ENCODE assay signal across 8 cellular contexts in genomic region chr1:43930168-43930948, GRCh38. TPM values are rescaled to one million over a fixed set of nuclear protein-coding genes. Genes with fewer than 3 reads are reported as not detected.
DNase-seq lines count a peak whose midpoint lies in the region; ATAC-seq and TF ChIP-seq lines count a peak whose summit lies in the region.

No MANE protein-coding gene starts in this region.

- BruUV-seq in OCI-LY7 (replicated peaks; lab: Mats Ljungman, UMichigan) = no TSS peak

- no peaks in the 10 kb centered on the region for H3K79me2 ChIP-seq in OCI-LY7 (ENCODE audit: insufficient read depth, low read depth, low read length)

- no peak overlapping the region for H3K27ac ChIP-seq in OCI-LY7 (ENCODE audit: low read depth, low read length, poor library complexity, severe bottlenecking)

- H3K4me1 Mint-ChIP-seq in stimulated activated naive CD8-positive, alpha-beta T cell treated with anti-CD3 and anti-CD28 coated beads, Interleukin-15, amount 100 ng/mL, for 72 hours = peaks cover 29% of the 10 kb centered on the region

- H3K27me3 Mint-ChIP-seq in stimulated activated naive CD8-positive, alpha-beta T cell treated with anti-CD3 and anti-CD28 coated beads, Interleukin-15, amount 100 ng/mL, for 72 hours = peaks cover 33% of the 10 kb centered on the region

- H3K36me3 ChIP-seq in OCI-LY7 (ENCODE audit: insufficient read depth, low read length) = no peaks in the 10 kb centered on the region

- H3K4me2 ChIP-seq in OCI-LY7 (ENCODE audit: low read length) = no peak overlapping the region

- no peaks in the 10 kb centered on the region for H3K9me3 ChIP-seq in OCI-LY7 (ENCODE audit: low read length)

- H3K9me3 Mint-ChIP-seq in stimulated activated naive CD8-positive, alpha-beta T cell treated with anti-CD3 and anti-CD28 coated beads, Interleukin-15, amount 100 ng/mL, for 72 hours = no peaks in the 10 kb centered on the region

- no peak overlapping the region for H3K4me3 Mint-ChIP-seq in stimulated activated naive CD8-positive, alpha-beta T cell treated with anti-CD3 and anti-CD28 coated beads, Interleukin-15, amount 100 ng/mL, for 72 hours

- ATAC-seq in stimulated activated naive CD8-positive, alpha-beta T cell treated with anti-CD3 and anti-CD28 coated beads, Interleukin-15, amount 100 ng/mL, for 72 hours = peak; percentile 39
- ATAC-seq in stimulated activated naive CD8-positive, alpha-beta T cell treated with anti-CD3 and anti-CD28 coated beads, Interleukin-15, Interleukin-2, amounts not matched to agents 100 U/mL and 50 U/mL, for 24 hours = no peak
- ATAC-seq in HG03175 (IDR thresholded peaks at IDR 0.05; ENCODE audit: unreplicated experiment) = no peak
- ATAC-seq in HG03025 (IDR thresholded peaks at IDR 0.05; ENCODE audit: low FRiP score, unreplicated experiment) = no peak

- H4K20me1 ChIP-seq in OCI-LY7 (ENCODE audit: insufficient read depth, low read length) = no peaks in the 10 kb centered on the region

- no peak overlapping the region for H3K4me3 ChIP-seq in OCI-LY7 (ENCODE audit: low read depth, low read length, poor library complexity, severe bottlenecking)
- no peak overlapping the region for H3K4me3 ChIP-seq in fibroblast of the aortic adventitia (ENCODE audit: low read depth, low read length)

- intact Hi-C loops in OCI-LY7 (cut with micrococcal nuclease; ENCODE audit: unreplicated experiment) = loop anchor here (5.0 kb wide), 1 partner anchor 93 kb away; no protein-coding TSS in a partner anchor

- no peaks in the 10 kb centered on the region for H3K9me2 ChIP-seq in OCI-LY7 (ENCODE audit: insufficient read depth, low read length)

- POLR2A ChIA-PET in OCI-LY7 (lab: Charles Lee) = interaction anchor here (0.5 kb wide), 1 partner anchor 116 kb away, joined by 3 read pairs; no protein-coding TSS in a partner anchor

- no peak overlapping the region for H3K27ac Mint-ChIP-seq in stimulated activated naive CD8-positive, alpha-beta T cell treated with anti-CD3 and anti-CD28 coated beads, Interleukin-15, amount 100 ng/mL, for 72 hours

- peak in 1 of 2 donors; percentile 18 for DNase-seq in stimulated activated naive CD8-positive, alpha-beta T cell treated with anti-CD3 and anti-CD28 coated beads, Interleukin-15, amount 100 ng/mL, for 72 hours
- DNase-seq in stimulated activated naive CD8-positive, alpha-beta T cell treated with anti-CD3 and anti-CD28 coated beads, Interleukin-15, Interleukin-2, amounts not matched to agents 100 U/mL and 50 U/mL, for 24 hours = no peak
- peak; percentile 49 for DNase-seq in OCI-LY7 (ENCODE audit: low spot score)
- no peak for DNase-seq in fibroblast of the aortic adventitia (ENCODE audit: low read depth)
- no peak for DNase-seq in SK-N-DZ (ENCODE audit: low spot score)
- no peak for DNase-seq in HCEC 1CT

- H3K4me1 ChIP-seq in OCI-LY7 (ENCODE audit: insufficient read depth, low read length, poor library complexity, severe bottlenecking) = no peaks in the 10 kb centered on the region

- TF ChIP-seq CTCF in OCI-LY7 (conservative IDR thresholded peaks at IDR 0.05; ENCODE audit: low read length) = peak; percentile 78
- peak; percentile 25 for TF ChIP-seq CTCF in fibroblast of the aortic adventitia (IDR thresholded peaks at IDR 0.05; ENCODE audit: insufficient read depth, low read length)

- CTCF ChIA-PET in OCI-LY7 (lab: Charles Lee; ENCODE audit: unreplicated experiment) = interaction anchor here (0.5 to 1.7 kb wide), 3 partner anchors 15 to 167 kb away, joined by 3 to 8 read pairs (median 4); no protein-coding TSS in a partner anchor

- no peak overlapping the region for H2AFZ ChIP-seq in OCI-LY7 (ENCODE audit: low read length)

RNA-seq across cellular contexts. Expression of gene ARTN, which starts 3.2 kb away (rescaled TPM):
- 0.44 TPM in 1 of 2 replicates, not detected in the other for total RNA-seq in OCI-LY7 (2014; rRNA removed; shearing (Covaris generic))
- 1.2 and 1.8 TPM in 2 replicates for total RNA-seq in OCI-LY7 (2022)
- not detected in 2 replicates for total RNA-seq in fibroblast of the aortic adventitia (ENCODE audit: low replicate concordance)
- 0.31 and 1.6 TPM in 2 replicates for polyA plus RNA-seq in SK-N-DZ (2014; cell fraction: cytosol; rRNA removed)
- 3.7 and 4.4 TPM in 2 replicates for polyA plus RNA-seq in SK-N-DZ (2014; cell fraction: nucleus; rRNA removed)

RNA-seq across cellular contexts. Expression of gene IPO13, which starts 16.4 kb away (rescaled TPM):
- 13.1 and 17.8 TPM in 2 replicates for total RNA-seq in OCI-LY7 (2014; rRNA removed; shearing (Covaris generic))
- total RNA-seq in OCI-LY7 (2022) (24.1 and 26.5 TPM in 2 replicates), fibroblast of the aortic adventitia (ENCODE audit: low replicate concordance) (16.2 and 20.8 TPM in 2 replicates)
- polyA plus RNA-seq in SK-N-DZ (2014; cell fraction: cytosol; rRNA removed) = 14.8 and 17.5 TPM in 2 replicates
- polyA plus RNA-seq in SK-N-DZ (2014; cell fraction: nucleus; rRNA removed) = 23.9 and 60.9 TPM in 2 replicates

RNA-seq across cellular contexts. Expression of gene DPH2, which starts 39.5 kb away (rescaled TPM):
- 42.1 and 45.6 TPM in 2 replicates for total RNA-seq in OCI-LY7 (2014; rRNA removed; shearing (Covaris generic))
- 21.6 and 28.6 TPM in 2 replicates for total RNA-seq in OCI-LY7 (2022)
- 15.1 and 15.6 TPM in 2 replicates for total RNA-seq in fibroblast of the aortic adventitia (ENCODE audit: low replicate concordance)
- 44.2 and 50.7 TPM in 2 replicates for polyA plus RNA-seq in SK-N-DZ (2014; cell fraction: cytosol; rRNA removed)
- polyA plus RNA-seq in SK-N-DZ (2014; cell fraction: nucleus; rRNA removed) = 90.6 and 137 TPM in 2 replicates

RNA-seq across cellular contexts. Expression of gene ATP6V0B, which starts 44.4 kb away (rescaled TPM):
- 62.0 and 97.1 TPM in 2 replicates for total RNA-seq in OCI-LY7 (2014; rRNA removed; shearing (Covaris generic))
- total RNA-seq in OCI-LY7 (2022) (58.9 and 68.4 TPM in 2 replicates), fibroblast of the aortic adventitia (ENCODE audit: low replicate concordance) (47.3 and 53.1 TPM in 2 replicates)
- 240 and 241 TPM in 2 replicates for polyA plus RNA-seq in SK-N-DZ (2014; cell fraction: cytosol; rRNA removed)
- 211 and 230 TPM in 2 replicates for polyA plus RNA-seq in SK-N-DZ (2014; cell fraction: nucleus; rRNA removed)

RNA-seq across cellular contexts. Expression of gene B4GALT2, which starts 48.7 kb away (rescaled TPM):
- 1.4 and 1.9 TPM in 2 replicates for total RNA-seq in OCI-LY7 (2014; rRNA removed; shearing (Covaris generic))
- total RNA-seq in OCI-LY7 (2022) (0.57 and 0.65 TPM in 2 replicates), fibroblast of the aortic adventitia (ENCODE audit: low replicate concordance) (19.7 and 99.1 TPM in 2 replicates)
- polyA plus RNA-seq in SK-N-DZ (2014; cell fraction: cytosol; rRNA removed) = 87.4 and 102 TPM in 2 replicates
- 61.8 and 91.4 TPM in 2 replicates for polyA plus RNA-seq in SK-N-DZ (2014; cell fraction: nucleus; rRNA removed)
